In genomic region chr2:30165617-30166016, GRCh38 we compare ENCODE assay signal across 11 cellular contexts. TPM values are rescaled to one million over a fixed set of nuclear protein-coding genes. Genes with fewer than 3 reads are reported as not detected.
A peak's percentile ranks its signal among the peaks of the same experiment; 100 is the strongest.
DNase-seq lines count a peak whose midpoint lies in the region; ATAC-seq, FAIRE-seq and TF ChIP-seq lines count a peak whose summit lies in the region.
"Had no signal": no experiment of that assay in that cellular context is flagged by ENCODE, and none has a peak within 500 bp of the region (broad histone marks: within the 10 kb centered on the region; RNA-seq: fewer than 3 reads in every experiment).

No MANE protein-coding gene starts in this region.

- intact Hi-C loops in body of pancreas (cut with DNase I): no loop called here

- H3K27ac ChIP-seq in body of pancreas: peak overlapping the region in 3 of 4 donors; percentile 16 to 60 (median 20)
- H3K27ac ChIP-seq: A549 had no signal

- H3K4me3 ChIP-seq in body of pancreas: no peak overlapping the region
- H3K4me3 ChIP-seq: A549 had no signal

- peaks cover 11% of the 10 kb centered on the region for H3K4me1 ChIP-seq in body of pancreas
- H3K4me1 ChIP-seq: A549 had no signal

- WGBS in body of pancreas, 2 donors: 56% methylated on average over 4 of the region's 4 CpGs

- no peaks in the 10 kb centered on the region for H3K27me3 ChIP-seq in body of pancreas

- no peaks in the 10 kb centered on the region for H3K36me3 ChIP-seq in body of pancreas (replicated peaks in 1 of 2; ENCODE audit: insufficient read depth in 1 of 2, low read depth in 2 of 2)

- TF ChIP-seq POLR2A in body of pancreas (IDR thresholded peaks at IDR 0.05): no peak

- no peaks in the 10 kb centered on the region for H3K9me3 ChIP-seq in body of pancreas
- H3K9me3 ChIP-seq: A549, SK-N-SH had no signal

- peak; percentile 63 for ATAC-seq in body of pancreas

- no peak for TF ChIP-seq CTCF in body of pancreas (IDR thresholded peaks at IDR 0.05)

- no peak for FAIRE-seq in RCC 7860 (lab: Jason Lieb, UNC)

- DNase-seq in NCI-H2171 treated with DMSO at 0.1 percent for 48 hours (lab: John Stamatoyannopoulos, UW): peak; percentile 25
- DNase-seq in NCI-H2171 (lab: John Stamatoyannopoulos, UW): no peak
- peak; percentile 43 for DNase-seq in NCI-H2107 treated with DMSO at 0.1 percent for 48 hours (lab: John Stamatoyannopoulos, UW; ENCODE audit: unreplicated experiment)
- peak in 3 of 4 donors; percentile 26 to 51 (median 29) for DNase-seq in body of pancreas
- DNase-seq in renal cortical epithelial cell (ENCODE audit: low read depth): peak; percentile 26
- no peak for DNase-seq in RCC 7860 (ENCODE audit: low spot score)
- DNase-seq in activated CD4-positive, CD25-positive, alpha-beta regulatory T cell treated with anti-CD3 and anti-CD28 coated beads, Interleukin-2, amount 50 U/mL, for 72 hours: no peak
- no peak for DNase-seq in stimulated activated CD4-positive, alpha-beta T cell treated with anti-CD3 and anti-CD28 coated beads, Interleukin-4, amount 100 ng/mL, for 24 hours
- DNase-seq: Right ventricle myocardium superior had no signal

RNA-seq across cellular contexts. Expression of gene YPEL5, which starts 18.8 kb away (rescaled TPM):
- total RNA-seq in body of pancreas: 10 to 100 TPM; 29.3 to 36.6 TPM
- 154 and 187 TPM in 2 replicates for total RNA-seq in renal cortical epithelial cell

Comparison
In these comparisons a context has a peak if more than half of its experiments do, and no peak if none do; other contexts are left out.
1. DNase-seq: peak in NCI-H2171 treated with DMSO at 0.1 percent for 48 hours (single experiment), NCI-H2107 treated with DMSO at 0.1 percent for 48 hours (single experiment), body of pancreas (3 of 4) and renal cortical epithelial cell (single experiment); none in NCI-H2171 (single experiment), RCC 7860 (single experiment), activated CD4-positive, CD25-positive, alpha-beta regulatory T cell treated with anti-CD3 and anti-CD28 coated beads, Interleukin-2, amount 50 U/mL, for 72 hours (single experiment) and stimulated activated CD4-positive, alpha-beta T cell treated with anti-CD3 and anti-CD28 coated beads, Interleukin-4, amount 100 ng/mL, for 24 hours (single experiment).